13 cellular contexts compared by ENCODE assay signal in the genomic region with DNA sequence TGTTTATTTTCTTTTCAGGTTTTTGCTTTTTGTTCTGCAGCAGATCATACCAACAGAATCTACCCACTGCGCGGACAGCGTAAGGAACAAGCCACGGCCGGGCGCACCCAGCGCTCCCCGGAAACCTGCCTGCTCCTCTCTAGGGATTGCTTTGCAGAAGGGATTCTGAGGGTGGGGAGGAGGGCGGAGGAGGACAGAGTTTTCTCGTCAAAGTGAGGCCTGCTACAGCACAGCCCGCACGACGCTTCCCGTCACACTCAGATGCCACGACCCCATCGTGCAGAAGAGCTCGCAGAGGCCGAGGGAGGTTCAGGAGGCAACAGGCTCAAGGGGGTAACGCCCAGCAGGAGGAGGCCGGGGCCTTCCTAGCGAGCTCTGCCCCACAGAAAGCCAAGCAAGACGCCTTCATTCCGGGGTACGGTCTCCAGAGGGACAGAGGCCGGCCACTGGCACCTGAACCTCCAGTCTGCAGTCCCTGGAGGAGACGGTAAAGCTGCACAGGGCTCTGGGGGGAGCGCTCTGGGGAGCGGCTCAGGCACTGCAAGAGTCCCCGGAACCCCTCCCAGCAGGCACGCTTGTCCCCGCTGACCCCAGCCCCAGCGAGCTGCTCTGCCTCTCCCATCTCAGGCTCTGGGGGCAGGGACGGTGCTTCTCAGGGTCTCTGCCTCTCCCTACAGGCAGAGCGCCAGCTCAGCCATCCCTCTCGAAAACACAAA. TPM values are rescaled to one million over a fixed set of nuclear protein-coding genes. Genes with fewer than 3 reads are reported as not detected.
DNase-seq lines count a peak whose midpoint lies in the region; ATAC-seq, FAIRE-seq and TF ChIP-seq lines count a peak whose summit lies in the region.
"Had no signal": no experiment of that assay in that cellular context is flagged by ENCODE, and none has a peak within 500 bp of the region (broad histone marks: within the 10 kb centered on the region; RNA-seq: fewer than 3 reads in every experiment).

No MANE protein-coding gene starts in this region.

- H3K9me3 Mint-ChIP-seq in glutamatergic neuron (ENCODE audit: unreplicated experiment), result no peaks in the 10 kb centered on the region
- H3K9me3 Mint-ChIP-seq: activated CD4-positive, alpha-beta memory T cell treated with anti-CD3 and anti-CD28 coated beads for 36 hours; central memory CD8-positive, alpha-beta T cell had no signal

- H2BK15ac ChIP-seq in neuronal stem cell (ENCODE audit: low read length), result no peak overlapping the region

- no peak overlapping the region for H4K91ac ChIP-seq in neuronal stem cell (ENCODE audit: low read depth, low read length, poor library complexity)

- no peak overlapping the region for H3K4ac ChIP-seq in neuronal stem cell (ENCODE audit: low read length)

- H3K4me2 ChIP-seq in BLaER1, result peak overlapping the region; percentile 100
- no peak overlapping the region for H3K4me2 ChIP-seq in neuronal stem cell (ENCODE audit: insufficient read depth, low read length, poor library complexity, severe bottlenecking)
- H3K4me2 ChIP-seq: smooth muscle cell had no signal

- H2AFZ ChIP-seq in neuronal stem cell (ENCODE audit: low read length), result no peak overlapping the region

- peaks cover 100% of the 10 kb centered on the region for H4K20me1 ChIP-seq in BLaER1

- H3K27me3 ChIP-seq in BLaER1 (no peaks in the 10 kb centered on the region), Panc1 (ENCODE audit: control insufficient read depth, insufficient read depth, low read length) (no peaks in the 10 kb centered on the region), neuronal stem cell (ENCODE audit: control insufficient read depth in 3 of 3, insufficient read depth in 3 of 3, low read depth in 1 of 3, low read length in 3 of 3) (no peaks in the 10 kb centered on the region)

- CTCF ChIA-PET in Panc1 (lab: Charles Lee), result interaction anchor here (0.6 to 0.9 kb wide), 2 partner anchors 15 to 295 kb away, joined by 3 to 9 read pairs; no protein-coding TSS in a partner anchor

- H3K23ac ChIP-seq in neuronal stem cell (ENCODE audit: low read depth, low read length, poor library complexity), result peak overlapping the region; percentile 55

- intact Hi-C loops in Panc1 (cut with micrococcal nuclease; ENCODE audit: unreplicated experiment) (no loop called here), lower leg skin (cut with DNase I; ENCODE audit: low total_unique reads) (no loop called here)

- DNase-seq in Panc1 (ENCODE audit: low read depth, low spot score) (no peak), glutamatergic neuron (peak; percentile 13), neuronal stem cell (ENCODE audit: low spot score) (no peak), occipital lobe (lab: John Stamatoyannopoulos, UW) (no peak), D721Med (ENCODE audit: insufficient read length, low spot score) (no peak), lower leg skin (ENCODE audit: low spot score in 2 of 2) (no peak)
- no peak for DNase-seq in stimulated activated naive CD4-positive, alpha-beta T cell (lab: John Stamatoyannopoulos, UW)
- DNase-seq: activated CD4-positive, alpha-beta memory T cell treated with anti-CD3 and anti-CD28 coated beads for 36 hours; activated gamma-delta T cell; DMS79 treated with DMSO at 0.1 percent for 48 hours had no signal

- in situ Hi-C loops in Panc1 (cut with HindIII; ENCODE audit: low pct_unique_long_range_greater_than_20kb, low sequenced_read_pairs), result no loop called here

- no peak overlapping the region for H2BK120ac ChIP-seq in neuronal stem cell (ENCODE audit: low read depth, low read length)

- no peak for TF ChIP-seq CTCF in Panc1 (IDR thresholded peaks at IDR 0.05)
- TF ChIP-seq CTCF in glutamatergic neuron (IDR thresholded peaks at IDR 0.05; ENCODE audit: partially characterized antibody, unreplicated experiment), result no peak
- no peak for TF ChIP-seq CTCF in D721Med (IDR thresholded peaks at IDR 0.05; ENCODE audit: insufficient read depth, missing control alignments)
- TF ChIP-seq CTCF in lower leg skin (IDR thresholded peaks at IDR 0.05), result no peak

- H2AK5ac ChIP-seq in neuronal stem cell (ENCODE audit: low read depth, low read length), result no peak overlapping the region

- H3K4me1 ChIP-seq in BLaER1 (peaks cover 99% of the 10 kb centered on the region), Panc1 (ENCODE audit: control insufficient read depth, insufficient read depth, low read length) (peaks cover 46% of the 10 kb centered on the region), neuronal stem cell (ENCODE audit: control insufficient read depth in 2 of 2, insufficient read depth in 1 of 2, low read depth in 1 of 2, low read length in 2 of 2) (peaks cover 2 to 19% of the 10 kb centered on the region in 2 donors)

- peak overlapping the region; percentile 66 for H3K27ac Mint-ChIP-seq in glutamatergic neuron (ENCODE audit: unreplicated experiment)
- H3K27ac Mint-ChIP-seq: activated CD4-positive, alpha-beta memory T cell treated with anti-CD3 and anti-CD28 coated beads for 36 hours had no signal

- H3K9ac ChIP-seq in BLaER1 (peak overlapping the region; percentile 92), neuronal stem cell (ENCODE audit: low read depth, low read length, poor library complexity) (peak overlapping the region; percentile 38)

- H3K18ac ChIP-seq in neuronal stem cell (ENCODE audit: low read length), result no peak overlapping the region

- no TSS peak for BruUV-seq in Panc1 (replicated peaks; lab: Mats Ljungman, UMichigan)

- ATAC-seq in Panc1, result no peak

- H3K27ac ChIP-seq in BLaER1, result peak overlapping the region; percentile 94
- H3K27ac ChIP-seq in Panc1 (ENCODE audit: low read length), result peak overlapping the region; percentile 57; the same call in 1 of the 2 replicates
- H3K27ac ChIP-seq in neuronal stem cell (replicated peaks; ENCODE audit: low read length), result no peak overlapping the region

- H3K79me1 ChIP-seq in neuronal stem cell (ENCODE audit: low read depth, low read length), result peaks cover 42% of the 10 kb centered on the region

- no peak for FAIRE-seq in D721Med (lab: Jason Lieb, UNC)

- POLR2A ChIA-PET in Panc1 (lab: Charles Lee), result no interaction called here

- WGBS in neuronal stem cell (ENCODE audit: extremely low coverage in 2 of 2, insufficient read length in 2 of 2, insufficient replicate concordance in 1 of 2), 2 donors, result no CpG with 5 or more reads among the region's 35 CpGs
- WGBS in lower leg skin, 2 donors, result 45 to 57% methylated on average over 33 to 35 of the region's 35 CpGs

- H3K9me3 ChIP-seq in BLaER1 (no peaks in the 10 kb centered on the region), Panc1 (ENCODE audit: control insufficient read depth, insufficient read depth, low read depth, low read length) (no peaks in the 10 kb centered on the region), neuronal stem cell (replicated peaks in 1 of 2; ENCODE audit: control insufficient read depth in 2 of 2, insufficient read depth in 1 of 2, low read depth in 1 of 2, low read length in 2 of 2) (no peaks in the 10 kb centered on the region)

- peak overlapping the region; percentile 43 for H3K4me3 Mint-ChIP-seq in glutamatergic neuron (ENCODE audit: unreplicated experiment)
- H3K4me3 Mint-ChIP-seq: activated CD4-positive, alpha-beta memory T cell treated with anti-CD3 and anti-CD28 coated beads for 36 hours; central memory CD8-positive, alpha-beta T cell had no signal

- peaks cover 2% of the 10 kb centered on the region for H3K27me3 Mint-ChIP-seq in glutamatergic neuron (ENCODE audit: unreplicated experiment)
- H3K27me3 Mint-ChIP-seq: activated CD4-positive, alpha-beta memory T cell treated with anti-CD3 and anti-CD28 coated beads for 36 hours; central memory CD8-positive, alpha-beta T cell had no signal

- H3K4me3 ChIP-seq in BLaER1, result peak overlapping the region; percentile 72
- H3K4me3 ChIP-seq in Panc1 (ENCODE audit: low read depth in 2 of 2, low read length in 2 of 2), result no peak overlapping the region
- no peak overlapping the region for H3K4me3 ChIP-seq in neuronal stem cell (ENCODE audit: low read length in 2 of 2)
- H3K4me3 ChIP-seq in lower leg skin (ENCODE audit: low read depth, poor library complexity, severe bottlenecking), result no peak overlapping the region
- H3K4me3 ChIP-seq: smooth muscle cell had no signal

- H3K36me3 ChIP-seq in BLaER1 (peaks cover 53% of the 10 kb centered on the region), Panc1 (ENCODE audit: control insufficient read depth, insufficient read depth, low read length) (no peaks in the 10 kb centered on the region), neuronal stem cell (replicated peaks in 1 of 2; ENCODE audit: control insufficient read depth in 2 of 2, insufficient read depth in 2 of 2, low read length in 2 of 2) (peaks cover 5 to 32% of the 10 kb centered on the region in 2 donors)

- H3K4me1 Mint-ChIP-seq in glutamatergic neuron (ENCODE audit: low read depth, unreplicated experiment), result peaks cover 25% of the 10 kb centered on the region

- TF ChIP-seq POLR2A in lower leg skin (IDR thresholded peaks at IDR 0.05), result no peak

- H4K8ac ChIP-seq in neuronal stem cell (ENCODE audit: low read depth, low read length), result no peak overlapping the region

- no peak overlapping the region for H2BK12ac ChIP-seq in neuronal stem cell (ENCODE audit: low read length)

- no peaks in the 10 kb centered on the region for H3K36me3 Mint-ChIP-seq in glutamatergic neuron (ENCODE audit: unreplicated experiment)

- no peak overlapping the region for H2BK5ac ChIP-seq in neuronal stem cell (ENCODE audit: low read length)

- H3K14ac ChIP-seq in neuronal stem cell (ENCODE audit: low read length), result no peak overlapping the region

RNA-seq across cellular contexts. Expression of gene REXO1, which starts 6.9 kb away (rescaled TPM):
- total RNA-seq in Panc1 (2021; ENCODE audit: unreplicated experiment), result 52.1 TPM
- polyA plus RNA-seq in Panc1 (2012; ENCODE audit: insufficient read length), result 66.2 TPM
- total RNA-seq in glutamatergic neuron (ENCODE audit: unreplicated experiment), result 65.7 TPM
- polyA plus RNA-seq in neuronal stem cell (2013, experiment 1 of 2), result 15.0 TPM
- 16.5 TPM for polyA plus RNA-seq in neuronal stem cell (2013, experiment 2 of 2)
- total RNA-seq in occipital lobe, result 2.8 TPM
- 10 to 100 TPM; 32.9 to 51.1 (median 41.2) TPM for total RNA-seq in lower leg skin

RNA-seq across cellular contexts. Expression of gene KLF16, which starts 22.0 kb away (rescaled TPM):
- total RNA-seq in Panc1 (2021; ENCODE audit: unreplicated experiment) (79.3 TPM), glutamatergic neuron (ENCODE audit: unreplicated experiment) (30.6 TPM), occipital lobe (3.3 TPM), lower leg skin (10 to 100 TPM in 3 of 4 donors, 1 to 10 TPM in 1; 9.0 to 16.2 (median 13.5) TPM)
- polyA plus RNA-seq in Panc1 (2012; ENCODE audit: insufficient read length), result 74.5 TPM
- 12.8 TPM for polyA plus RNA-seq in neuronal stem cell (2013, experiment 1 of 2)
- 12.5 TPM for polyA plus RNA-seq in neuronal stem cell (2013, experiment 2 of 2)

RNA-seq across cellular contexts. Expression of gene ATP8B3, which starts 29.3 kb away (rescaled TPM):
- 67.7 TPM for total RNA-seq in Panc1 (2021; ENCODE audit: unreplicated experiment)
- polyA plus RNA-seq in Panc1 (2012; ENCODE audit: insufficient read length), result 30.0 TPM
- total RNA-seq in glutamatergic neuron (ENCODE audit: unreplicated experiment), result 2.5 TPM
- 0.79 TPM for polyA plus RNA-seq in neuronal stem cell (2013, experiment 1 of 2)
- 0.80 TPM for polyA plus RNA-seq in neuronal stem cell (2013, experiment 2 of 2)
- total RNA-seq in occipital lobe, result under 0.01 TPM
- total RNA-seq in lower leg skin, result 1 to 10 TPM in 1 of 4 donors, under 1 TPM in 3; 0.30 to 1.2 (median 0.66) TPM

RNA-seq across cellular contexts. Expression of gene ABHD17A, which starts 43.9 kb away (rescaled TPM):
- total RNA-seq in Panc1 (2021; ENCODE audit: unreplicated experiment), result 57.1 TPM
- 92.3 TPM for polyA plus RNA-seq in Panc1 (2012; ENCODE audit: insufficient read length)
- total RNA-seq in glutamatergic neuron (ENCODE audit: unreplicated experiment), result 75.1 TPM
- 44.4 TPM for polyA plus RNA-seq in neuronal stem cell (2013, experiment 1 of 2)
- polyA plus RNA-seq in neuronal stem cell (2013, experiment 2 of 2), result 44.1 TPM
- 50.5 TPM for total RNA-seq in occipital lobe
- total RNA-seq in lower leg skin, result 100 to 1,000 TPM; 154 to 201 (median 186) TPM

Comparison
In these comparisons a context has a peak if more than half of its experiments do, and no peak if none do; other contexts are left out.
1. RNA of gene ATP8B3, which starts 29.3 kb away (total RNA-seq): 67.7 TPM in Panc1 (single experiment); 2.5 TPM in glutamatergic neuron (single experiment), 0.30 to 1.2 TPM in lower leg skin and under 0.01 TPM in occipital lobe (single experiment); every median in the first group is over 10 times any median in the second.